In genomic region chr3:123642957-123643330, GRCh38 we compare ENCODE assay signal across 12 cellular contexts. TPM values are rescaled to one million over a fixed set of nuclear protein-coding genes. Genes with fewer than 3 reads are reported as not detected.
DNase-seq lines count a peak whose midpoint lies in the region; ATAC-seq and TF ChIP-seq lines count a peak whose summit lies in the region.
"Had no signal": no experiment of that assay in that cellular context is flagged by ENCODE, and none has a peak within 500 bp of the region (broad histone marks: within the 10 kb centered on the region; RNA-seq: fewer than 3 reads in every experiment).

No MANE protein-coding gene starts in this region.

- H3K27ac Mint-ChIP-seq in stimulated activated naive CD8-positive, alpha-beta T cell treated with anti-CD3 and anti-CD28 coated beads, Interleukin-15, amount 100 ng/mL, for 72 hours = no peak overlapping the region
- H3K27ac Mint-ChIP-seq: CD4-positive, alpha-beta T cell had no signal

- no peaks in the 10 kb centered on the region for H3K27me3 ChIP-seq in adipocyte (replicated peaks; ENCODE audit: control insufficient read depth, insufficient read depth, low read length)
- no peaks in the 10 kb centered on the region for H3K27me3 ChIP-seq in gastroesophageal sphincter
- no peaks in the 10 kb centered on the region for H3K27me3 ChIP-seq in sigmoid colon
- no peaks in the 10 kb centered on the region for H3K27me3 ChIP-seq in transverse colon
- H3K27me3 ChIP-seq in upper lobe of left lung = no peaks in the 10 kb centered on the region
- H3K27me3 ChIP-seq in esophagus squamous epithelium = no peaks in the 10 kb centered on the region
- H3K27me3 ChIP-seq: BLaER1 had no signal

- H3K9ac ChIP-seq in adipocyte (ENCODE audit: low read length) = peak overlapping the region; percentile 80
- H3K9ac ChIP-seq: BLaER1 had no signal

- no peak overlapping the region for H3K4me3 ChIP-seq in adipocyte (ENCODE audit: low read length)
- no peak overlapping the region for H3K4me3 ChIP-seq in gastroesophageal sphincter
- H3K4me3 ChIP-seq in sigmoid colon = no peak overlapping the region
- H3K4me3 ChIP-seq in transverse colon = no peak overlapping the region
- no peak overlapping the region for H3K4me3 ChIP-seq in upper lobe of left lung
- H3K4me3 ChIP-seq in esophagus squamous epithelium = no peak overlapping the region
- H3K4me3 ChIP-seq: BLaER1, HAP-1 had no signal

- no peak for ATAC-seq in gastroesophageal sphincter
- ATAC-seq in upper lobe of left lung (ENCODE audit: low FRiP score in 2 of 2) = no peak
- ATAC-seq in stimulated activated naive CD8-positive, alpha-beta T cell treated with anti-CD3 and anti-CD28 coated beads, Interleukin-15, amount 100 ng/mL, for 72 hours = no peak

- no peaks in the 10 kb centered on the region for H3K4me1 Mint-ChIP-seq in stimulated activated naive CD8-positive, alpha-beta T cell treated with anti-CD3 and anti-CD28 coated beads, Interleukin-15, amount 100 ng/mL, for 72 hours

- WGBS in gastroesophageal sphincter (ENCODE audit: low coverage in 1 of 2), 2 donors = 48 to 79% methylated on average over 2 to 4 of the region's 4 CpGs
- 91 to 93% methylated on average over 4 of the region's 4 CpGs for WGBS in sigmoid colon, 2 donors
- 86 to 93% methylated on average over 3 to 4 of the region's 4 CpGs for WGBS in transverse colon (ENCODE audit: low coverage in 1 of 2), 2 donors
- whole genome bisulfite sequencing in upper lobe of left lung, 2 donors = 80 to 89% methylated on average over 4 of the region's 4 CpGs
- 74 to 81% methylated on average over 4 of the region's 4 CpGs for WGBS in esophagus squamous epithelium, 2 donors

- H3K9me3 Mint-ChIP-seq in stimulated activated naive CD8-positive, alpha-beta T cell treated with anti-CD3 and anti-CD28 coated beads, Interleukin-15, amount 100 ng/mL, for 72 hours = no peaks in the 10 kb centered on the region
- H3K9me3 Mint-ChIP-seq: CD4-positive, alpha-beta T cell had no signal

- intact Hi-C loops in sigmoid colon (cut with DNase I) = no loop called here
- intact Hi-C loops in transverse colon (cut with DNase I; ENCODE audit: low total_unique reads) = loop anchor here (5.0 kb wide), 1 partner anchor 79 kb away; no protein-coding TSS in a partner anchor
- intact Hi-C loops in esophagus squamous epithelium (cut with DNase I) = no loop called here

- H3K27me3 Mint-ChIP-seq in stimulated activated naive CD8-positive, alpha-beta T cell treated with anti-CD3 and anti-CD28 coated beads, Interleukin-15, amount 100 ng/mL, for 72 hours = no peaks in the 10 kb centered on the region
- H3K27me3 Mint-ChIP-seq: CD4-positive, alpha-beta T cell had no signal

- H3K4me3 Mint-ChIP-seq in stimulated activated naive CD8-positive, alpha-beta T cell treated with anti-CD3 and anti-CD28 coated beads, Interleukin-15, amount 100 ng/mL, for 72 hours = no peak overlapping the region
- H3K4me3 Mint-ChIP-seq: CD4-positive, alpha-beta T cell had no signal

- no peak for TF ChIP-seq EP300 in gastroesophageal sphincter (IDR thresholded peaks at IDR 0.05)
- TF ChIP-seq EP300 in sigmoid colon (IDR thresholded peaks at IDR 0.05) = no peak
- no peak for TF ChIP-seq EP300 in transverse colon (IDR thresholded peaks at IDR 0.05; ENCODE audit: low read depth)
- no peak for TF ChIP-seq EP300 in upper lobe of left lung (IDR thresholded peaks at IDR 0.05)

- H3K27ac ChIP-seq in gastroesophageal sphincter = peak overlapping the region; percentile 91 to 96 (median 93)
- peak overlapping the region; percentile 87 to 98 (median 92) for H3K27ac ChIP-seq in sigmoid colon
- H3K27ac ChIP-seq in transverse colon = peak overlapping the region; percentile 3 to 81 (median 64)
- no peak overlapping the region for H3K27ac ChIP-seq in upper lobe of left lung
- H3K27ac ChIP-seq in esophagus squamous epithelium = peak overlapping the region in 2 of 4 donors; percentile 1 to 27
- H3K27ac ChIP-seq: BLaER1 had no signal

- in situ Hi-C loops in transverse colon (cut with MboI; ENCODE audit: low pct_ligation_motif_present in 1 of 4, low pct_unique_long_range_greater_than_20kb in 1 of 4, low sequenced_read_pairs in 3 of 4) = loop anchor here in 1 of 4 donors (10.0 kb wide), 1 partner anchor 72 kb away; no protein-coding TSS in a partner anchor

- H3K4me1 ChIP-seq in adipocyte (ENCODE audit: control insufficient read depth, insufficient read depth, low read length) (peaks cover 53% of the 10 kb centered on the region), gastroesophageal sphincter (peaks cover 8 to 100% (median 10%) of the 10 kb centered on the region in 3 donors), sigmoid colon (peaks cover 0 to 97% (median 87%) of the 10 kb centered on the region in 4 donors), transverse colon (peaks cover 0 to 11% (median 5%) of the 10 kb centered on the region in 4 donors), upper lobe of left lung (peaks cover 0 to 6% (median 1%) of the 10 kb centered on the region in 4 donors), esophagus squamous epithelium (peaks cover 0 to 19% (median 0%) of the 10 kb centered on the region in 3 donors)
- H3K4me1 ChIP-seq: BLaER1, HAP-1 had no signal

- no peak for TF ChIP-seq POLR2A in gastroesophageal sphincter (IDR thresholded peaks at IDR 0.05)
- no peak for TF ChIP-seq POLR2A in sigmoid colon (IDR thresholded peaks at IDR 0.05)
- TF ChIP-seq POLR2A in transverse colon (IDR thresholded peaks at IDR 0.05) = no peak
- TF ChIP-seq POLR2A in upper lobe of left lung (IDR thresholded peaks at IDR 0.05) = no peak
- TF ChIP-seq POLR2A in esophagus squamous epithelium (IDR thresholded peaks at IDR 0.05) = no peak

- H3K36me3 ChIP-seq in adipocyte (ENCODE audit: control insufficient read depth, insufficient read depth, low read length, severe bottlenecking) (peaks cover 42% of the 10 kb centered on the region), gastroesophageal sphincter (peaks cover 0 to 77% of the 10 kb centered on the region in 2 donors), sigmoid colon (peaks cover 30 to 77% (median 44%) of the 10 kb centered on the region in 4 donors), transverse colon (no peaks in the 10 kb centered on the region), upper lobe of left lung (peaks cover 7 to 75% (median 48%) of the 10 kb centered on the region in 4 donors), esophagus squamous epithelium (peaks cover 0 to 58% (median 0%) of the 10 kb centered on the region in 3 donors)

- TF ChIP-seq CTCF in gastroesophageal sphincter (IDR thresholded peaks at IDR 0.05) (no peak), sigmoid colon (IDR thresholded peaks at IDR 0.05) (no peak), transverse colon (IDR thresholded peaks at IDR 0.05) (no peak), upper lobe of left lung (IDR thresholded peaks at IDR 0.05) (no peak), esophagus squamous epithelium (IDR thresholded peaks at IDR 0.05) (no peak)

- H3K9me3 ChIP-seq in adipocyte (ENCODE audit: control insufficient read depth, low read length) (no peaks in the 10 kb centered on the region), gastroesophageal sphincter (no peaks in the 10 kb centered on the region), sigmoid colon (no peaks in the 10 kb centered on the region), transverse colon (no peaks in the 10 kb centered on the region), upper lobe of left lung (no peaks in the 10 kb centered on the region), esophagus squamous epithelium (no peaks in the 10 kb centered on the region)
- H3K9me3 ChIP-seq: BLaER1, HAP-1 had no signal

- DNase-seq in adipocyte (ENCODE audit: low read depth) (no peak), sigmoid colon (peak; percentile 59), transverse colon (no peak), upper lobe of left lung (no peak), esophagus squamous epithelium (lab: John Stamatoyannopoulos, UW) (no peak), NCI-H446 (lab: John Stamatoyannopoulos, UW) (no peak)
- DNase-seq in stimulated activated naive CD8-positive, alpha-beta T cell treated with anti-CD3 and anti-CD28 coated beads, Interleukin-15, amount 100 ng/mL, for 72 hours = no peak
- DNase-seq: DMS79 had no signal

RNA-seq across cellular contexts. Expression of gene HACD2, which starts 58.1 kb away (rescaled TPM):
- total RNA-seq in gastroesophageal sphincter (10 to 100 TPM; 21.3 to 36.7 (median 28.1) TPM), sigmoid colon (10 to 100 TPM; 15.3 to 26.4 (median 19.2) TPM), transverse colon (10 to 100 TPM; 11.9 to 70.5 (median 48.2) TPM), upper lobe of left lung (10 to 100 TPM; 12.5 to 60.4 (median 39.1) TPM), esophagus squamous epithelium (10 to 100 TPM; 28.4 to 46.6 (median 34.9) TPM)
- polyA plus RNA-seq in sigmoid colon = 10 to 100 TPM in 1 of 3 donors, 1 to 10 TPM in 2; 6.6 to 24.9 (median 7.6) TPM

Comparison
In these comparisons a context has a peak if more than half of its experiments do, and no peak if none do; other contexts are left out.
1. H3K27ac ChIP-seq: peak in gastroesophageal sphincter (4 of 4), sigmoid colon (4 of 4) and transverse colon (4 of 4); none in upper lobe of left lung (0 of 4).